Comparison of ENCODE assay signal across 1 cellular context in genomic region chr16:25366078-25366477, GRCh38.
TF ChIP-seq lines count a peak whose summit lies in the region.

No MANE protein-coding gene starts in this region.

TF ChIP-seq in WTC11, 78 proteins besides CTCF, POLR2A, EP300 and RAD21 (continued from another document):
- no peak for TF ChIP-seq ZNF423 (CRISPR knock-in tag; IDR thresholded peaks at IDR 0.05)
- TF ChIP-seq MYBL2 (CRISPR knock-in tag; IDR thresholded peaks at IDR 0.05) = no peak
- no peak for TF ChIP-seq MXD4 (CRISPR knock-in tag; IDR thresholded peaks at IDR 0.05; ENCODE audit: borderline replicate concordance)
- no peak for TF ChIP-seq IRF2 (CRISPR knock-in tag; IDR thresholded peaks at IDR 0.05; ENCODE audit: borderline replicate concordance, low read depth)
- TF ChIP-seq USF2 (CRISPR knock-in tag; IDR thresholded peaks at IDR 0.05) = no peak
